Comparison of ENCODE assay signal across 12 cellular contexts in the genomic region with DNA sequence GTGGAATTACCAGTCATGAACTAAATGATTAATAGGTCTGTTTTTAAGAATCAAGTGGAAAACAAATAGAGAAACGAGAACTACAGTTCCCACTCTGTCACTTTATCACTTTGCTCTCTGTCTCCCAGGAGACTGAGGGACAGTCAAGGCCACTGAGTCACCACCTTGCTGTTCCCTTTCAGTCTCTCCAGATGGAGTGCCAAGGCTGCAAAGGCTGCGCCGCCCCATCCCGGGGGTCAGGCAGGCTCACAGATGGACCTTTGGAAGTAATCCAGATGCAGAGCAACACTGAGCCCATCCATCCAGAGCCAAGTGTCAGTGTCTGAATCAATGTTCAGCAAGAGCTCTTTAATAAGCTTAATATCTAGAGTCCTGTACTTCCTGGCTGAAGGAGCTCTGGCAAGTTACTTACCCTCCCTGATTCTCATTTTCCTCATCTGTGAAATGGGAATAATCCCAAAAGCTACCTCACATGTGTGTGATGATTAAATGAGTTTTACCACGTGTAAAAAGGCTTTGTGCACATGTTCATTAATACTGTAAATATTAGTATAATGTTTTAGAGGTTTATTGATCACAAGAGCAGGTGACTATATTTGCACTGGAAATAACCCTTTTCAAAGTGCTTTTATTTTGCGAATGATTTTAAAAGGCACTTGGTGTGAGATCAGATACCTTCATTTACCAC. TPM values are rescaled to one million over a fixed set of nuclear protein-coding genes. Genes with fewer than 3 reads are reported as not detected.
DNase-seq lines count a peak whose midpoint lies in the region; ATAC-seq and TF ChIP-seq lines count a peak whose summit lies in the region.
"Had no signal": no experiment of that assay in that cellular context is flagged by ENCODE, and none has a peak within 500 bp of the region (broad histone marks: within the 10 kb centered on the region; RNA-seq: fewer than 3 reads in every experiment).

No MANE protein-coding gene starts in this region.

- no peaks in the 10 kb centered on the region for H3K9me3 ChIP-seq in heart left ventricle

- no peaks in the 10 kb centered on the region for H3K27me3 ChIP-seq in heart left ventricle

- no peak overlapping the region for H3K4me3 Mint-ChIP-seq in activated T-helper 17 cell treated with anti-CD3 and anti-CD28 coated beads, Interleukin-2, amount 50 U/mL, for 72 hours
- H3K4me3 Mint-ChIP-seq: brain had no signal

- no peak overlapping the region for H3K27ac Mint-ChIP-seq in activated T-helper 17 cell treated with anti-CD3 and anti-CD28 coated beads, Interleukin-2, amount 50 U/mL, for 72 hours
- H3K27ac Mint-ChIP-seq: brain had no signal

- H3K36me3 Mint-ChIP-seq in activated T-helper 17 cell treated with anti-CD3 and anti-CD28 coated beads, Interleukin-2, amount 50 U/mL, for 72 hours (ENCODE audit: low read depth), result no peaks in the 10 kb centered on the region
- H3K36me3 Mint-ChIP-seq: brain had no signal

- H3K4me1 ChIP-seq in heart left ventricle, result peaks cover 0 to 7% (median 0%) of the 10 kb centered on the region in 12 donors

- H3K27ac ChIP-seq in heart left ventricle, result peak overlapping the region in 7 of 12 donors; percentile 0 to 77 (median 44)
- H3K27ac ChIP-seq: KMS-11 had no signal

- no peaks in the 10 kb centered on the region for H3K9me3 Mint-ChIP-seq in activated T-helper 17 cell treated with anti-CD3 and anti-CD28 coated beads, Interleukin-2, amount 50 U/mL, for 72 hours

- H3K36me3 ChIP-seq in heart left ventricle, result no peaks in the 10 kb centered on the region

- peaks cover 5% of the 10 kb centered on the region for H3K27me3 Mint-ChIP-seq in activated T-helper 17 cell treated with anti-CD3 and anti-CD28 coated beads, Interleukin-2, amount 50 U/mL, for 72 hours

- no peak overlapping the region for H3K4me3 ChIP-seq in heart left ventricle

- TF ChIP-seq POLR2A in heart left ventricle (IDR thresholded peaks at IDR 0.05), result no peak

- TF ChIP-seq CTCF in heart left ventricle (IDR thresholded peaks at IDR 0.05) (no peak), omental fat pad (IDR thresholded peaks at IDR 0.05) (no peak)

- no peaks in the 10 kb centered on the region for H3K4me1 Mint-ChIP-seq in activated T-helper 17 cell treated with anti-CD3 and anti-CD28 coated beads, Interleukin-2, amount 50 U/mL, for 72 hours
- H3K4me1 Mint-ChIP-seq: brain had no signal

- no peak for DNase-seq in Right ventricle myocardium inferior (ENCODE audit: missing footprints)
- no peak for DNase-seq in cardiac septum (ENCODE audit: low spot score)
- DNase-seq in heart left ventricle, result peak; percentile 12 to 66 (median 34)
- no peak for DNase-seq in omental fat pad (ENCODE audit: low spot score)
- no peak for DNase-seq in DMS153 (lab: John Stamatoyannopoulos, UW)
- DNase-seq: NK-92 treated with Interleukin-12 subunit alpha and Interleukin-12 subunit beta, amount 100 ng/mL, for 24 hours; stimulated activated naive CD8-positive, alpha-beta T cell treated with anti-CD3 and anti-CD28 coated beads, Interleukin-15, Interleukin-2, amounts not matched to agents 100 U/mL and 50 U/mL, for 24 hours had no signal

- intact Hi-C loops in Right ventricle myocardium inferior (cut with DNase I) (no loop called here), cardiac septum (cut with DNase I) (loop anchor here (5.0 kb wide), 1 partner anchor 79 kb away; no protein-coding TSS in a partner anchor), heart left ventricle (cut with DNase I) (loop anchor here in 1 of 10 donors (5.0 kb wide), 1 partner anchor 194 kb away; no protein-coding TSS in a partner anchor)

- peak; percentile 88 for ATAC-seq in Right ventricle myocardium inferior
- peak; percentile 50 to 85 (median 70) for ATAC-seq in heart left ventricle
- ATAC-seq in omental fat pad (ENCODE audit: low FRiP score), result peak; percentile 62
- ATAC-seq in activated T-helper 17 cell treated with anti-CD3 and anti-CD28 coated beads, Interleukin-2, amount 50 U/mL, for 72 hours (replicated peaks), result no peak
- no peak for ATAC-seq in HG03439 (IDR thresholded peaks at IDR 0.05; ENCODE audit: unreplicated experiment)
- ATAC-seq in HG02588 (IDR thresholded peaks at IDR 0.05; ENCODE audit: unreplicated experiment), result no peak
- ATAC-seq: stimulated activated naive CD8-positive, alpha-beta T cell treated with anti-CD3 and anti-CD28 coated beads, Interleukin-15, Interleukin-2, amounts not matched to agents 100 U/mL and 50 U/mL, for 24 hours had no signal

- 36 to 52% (median 44%) methylated on average over 6 of the region's 6 CpGs for WGBS in heart left ventricle, 4 donors

RNA-seq across cellular contexts. Expression of a gene that starts 43.0 kb away (rescaled TPM):
- total RNA-seq in Right ventricle myocardium inferior, result 75.9 TPM
- total RNA-seq in cardiac septum, result 48.5 TPM
- 100 to 1,000 TPM in 2 of 9 donors, 10 to 100 TPM in 7; 25.0 to 201 (median 34.4) TPM for total RNA-seq in heart left ventricle
- polyA plus RNA-seq in heart left ventricle, result 10 to 100 TPM; 11.3 to 36.5 TPM
- 1,000 to 10,000 TPM in 1 of 4 donors, 100 to 1,000 TPM in 3; 225 to 1,590 (median 659) TPM for total RNA-seq in omental fat pad
- total RNA-seq in activated T-helper 17 cell treated with anti-CD3 and anti-CD28 coated beads, Interleukin-2, amount 50 U/mL, for 72 hours, result not detected

Comparison
In these comparisons a context has a peak if more than half of its experiments do, and no peak if none do; other contexts are left out.
1. DNase-seq: peak in heart left ventricle (5 of 5); none in Right ventricle myocardium inferior (single experiment), cardiac septum (single experiment), omental fat pad (single experiment) and DMS153 (single experiment).
2. ATAC-seq: peak in Right ventricle myocardium inferior (single experiment), heart left ventricle (4 of 4) and omental fat pad (single experiment); none in activated T-helper 17 cell treated with anti-CD3 and anti-CD28 coated beads, Interleukin-2, amount 50 U/mL, for 72 hours (single experiment), HG03439 (single experiment) and HG02588 (single experiment).
3. RNA of a gene that starts 43.0 kb away (total RNA-seq): 225 to 1,590 TPM in omental fat pad, 75.9 TPM in Right ventricle myocardium inferior (single experiment), 48.5 TPM in cardiac septum (single experiment) and 25.0 to 201 TPM in heart left ventricle; not detected in activated T-helper 17 cell treated with anti-CD3 and anti-CD28 coated beads, Interleukin-2, amount 50 U/mL, for 72 hours; every median in the first group is over 10 times any median in the second.